ENCODE assay signal across 8 cellular contexts in genomic region chr1:211257831-211258225, GRCh38. TPM values are rescaled to one million over a fixed set of nuclear protein-coding genes. Genes with fewer than 3 reads are reported as not detected.
DNase-seq lines count a peak whose midpoint lies in the region; ATAC-seq and TF ChIP-seq lines count a peak whose summit lies in the region.

No MANE protein-coding gene starts in this region.

- TF ChIP-seq CTCF in 22Rv1 (IDR thresholded peaks at IDR 0.05): no peak

- peak overlapping the region; percentile 100 for H3K27ac ChIP-seq in 22Rv1
- H3K27ac ChIP-seq in HUES64 (ENCODE audit: low read depth, low read length): peak overlapping the region; percentile 100
- H3K27ac ChIP-seq in caudate nucleus (ENCODE audit: low read depth, low read length): peak overlapping the region; percentile 97

- DNase-seq in caudate nucleus (lab: John Stamatoyannopoulos, UW): no peak
- peak; percentile 48 for DNase-seq in midbrain (lab: John Stamatoyannopoulos, UW)
- DNase-seq in hepatic stellate cell (ENCODE audit: low spot score): no peak
- DNase-seq in HuH-7 (ENCODE audit: low spot score): no peak
- DNase-seq in RKO (ENCODE audit: low spot score): no peak

- H3K4me3 ChIP-seq in HUES64 (ENCODE audit: low read length): peak overlapping the region; percentile 95

- H3K9ac ChIP-seq in HUES64 (ENCODE audit: low read depth, low read length): peak overlapping the region; percentile 98

- H3K27me3 ChIP-seq in HUES64 (ENCODE audit: insufficient read depth, low read length): no peaks in the 10 kb centered on the region

- H3K9me3 ChIP-seq in HUES64 (ENCODE audit: insufficient read depth, low read depth, low read length): no peaks in the 10 kb centered on the region

- no CpG with 5 or more reads among the region's 2 CpGs for WGBS in HUES64

- no peak for ATAC-seq in HG03025 (IDR thresholded peaks at IDR 0.05; ENCODE audit: low FRiP score, unreplicated experiment)

- H3K36me3 ChIP-seq in HUES64 (ENCODE audit: insufficient read depth, low read length): peaks cover 9% of the 10 kb centered on the region

- peaks cover 19% of the 10 kb centered on the region for H3K4me1 ChIP-seq in HUES64 (ENCODE audit: insufficient read depth, low read length)

RNA-seq across cellular contexts. Expression of gene RCOR3, which starts 1.3 kb away (rescaled TPM):
- 17.4 TPM for polyA plus RNA-seq in HUES64 (2013, experiment 1 of 2)
- 20.4 TPM for polyA plus RNA-seq in HUES64 (2013, experiment 2 of 2)
